8 cellular contexts compared by ENCODE assay signal in the genomic region with DNA sequence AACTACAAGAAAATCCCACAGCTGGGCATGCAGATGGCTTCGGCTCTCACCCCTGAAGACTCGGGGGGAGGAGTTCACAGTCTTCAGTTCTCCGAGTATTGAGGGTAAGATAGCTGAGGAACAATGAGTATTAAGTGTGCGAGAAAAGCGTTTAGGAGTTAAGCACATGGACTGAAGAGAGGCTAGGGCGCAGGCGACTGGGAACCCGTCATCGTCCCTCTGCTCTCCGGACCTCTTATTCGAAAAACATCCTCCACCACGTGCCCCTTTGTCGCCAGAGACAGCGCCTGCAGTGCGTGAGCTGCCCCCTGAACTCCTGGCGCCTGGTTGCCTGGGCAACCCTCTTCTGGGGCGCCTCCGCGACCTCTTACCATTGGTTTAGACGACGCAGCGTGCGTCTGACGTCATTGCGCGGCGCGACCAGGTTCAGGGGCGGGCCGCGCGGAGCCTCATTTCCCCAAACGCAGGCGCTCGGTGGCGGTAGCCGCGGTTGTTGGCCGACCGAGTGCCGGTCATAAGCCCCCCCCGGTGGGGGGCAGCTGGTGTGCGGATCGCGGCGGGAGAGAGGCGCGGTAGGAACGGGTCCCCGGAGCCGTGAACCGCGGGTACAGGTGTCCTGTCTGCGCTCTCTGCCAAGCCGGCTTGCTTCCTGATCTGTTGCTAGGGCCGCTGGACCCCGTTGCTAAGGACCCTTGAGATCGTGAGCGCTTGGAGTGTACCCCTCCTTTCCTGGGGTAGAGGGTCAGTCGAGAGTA. TPM values are rescaled to one million over a fixed set of nuclear protein-coding genes. Genes with fewer than 3 reads are reported as not detected.
DNase-seq lines count a peak whose midpoint lies in the region; ATAC-seq and TF ChIP-seq lines count a peak whose summit lies in the region.

A gene (plus strand): TSS at position 452 of the 755 bp plus-strand sequence. CDS start 4,024 bp downstream, outside the sequence.

- H3K9me3 ChIP-seq in testis = no peaks in the 10 kb centered on the region

- H3K4me3 Mint-ChIP-seq in activated naive CD8-positive, alpha-beta T cell = peak within 1 kb of the TSS; percentile 96

- CTCF ChIA-PET in GM10248 (lab: Yijun Ruan, JAX) = interaction anchor here (1.3 to 3.4 kb wide), 3 partner anchors 13 to 17 kb away, joined by 3 to 23 read pairs (median 3); no protein-coding TSS in a partner anchor

- TF ChIP-seq POLR2A in testis (IDR thresholded peaks at IDR 0.05) = no peak

- H3K27me3 ChIP-seq in testis = no peaks in the 10 kb centered on the region

- intact Hi-C loops in testis (cut with DNase I; ENCODE audit: low total_unique reads) = no loop called here

- peak; percentile 100 for ATAC-seq in HG02623 (IDR thresholded peaks at IDR 0.05; ENCODE audit: unreplicated experiment)
- ATAC-seq in omental fat pad (ENCODE audit: low FRiP score) = peak; percentile 99

- peak within 1 kb of the TSS; percentile 64 to 66 for H3K27ac ChIP-seq in testis

- peaks cover 9% of the 10 kb centered on the region for H3K4me1 ChIP-seq in testis

- H3K9me3 Mint-ChIP-seq in activated naive CD8-positive, alpha-beta T cell (ENCODE audit: low read depth) = no peaks in the 10 kb centered on the region

- H3K36me3 ChIP-seq in testis (ENCODE audit: low read depth, missing control alignments) = no peaks in the 10 kb centered on the region

- no peaks in the 10 kb centered on the region for H3K36me3 Mint-ChIP-seq in activated naive CD8-positive, alpha-beta T cell

- no peaks in the 10 kb centered on the region for H3K27me3 Mint-ChIP-seq in activated naive CD8-positive, alpha-beta T cell

- peaks cover 35% of the 10 kb centered on the region for H3K4me1 Mint-ChIP-seq in activated naive CD8-positive, alpha-beta T cell (ENCODE audit: low read depth)

- DNase-seq in GM10248 (ENCODE audit: extremely low spot score) (peak; percentile 92), NCI-H1105 (lab: John Stamatoyannopoulos, UW) (peak; percentile 90), SKM-1 treated with dmso at 0.1 percent for 144 hours (lab: John Stamatoyannopoulos, UW; ENCODE audit: unreplicated experiment) (peak; percentile 89), glomerular visceral epithelial cell (ENCODE audit: extremely low spot score) (peak; percentile 93), omental fat pad (ENCODE audit: low spot score) (peak; percentile 84), testis (peak; percentile 98)

- H3K27ac Mint-ChIP-seq in activated naive CD8-positive, alpha-beta T cell = peak within 1 kb of the TSS; percentile 94

- 0% methylated on average over 16 to 34 of the region's 60 CpGs for WGBS in testis, 2 donors

- POLR2A ChIA-PET in GM10248 (lab: Yijun Ruan, JAX) = interaction anchor here (0.6 kb wide), 1 partner anchor 280 kb away, joined by 5 read pairs; no protein-coding TSS in a partner anchor

- peak within 1 kb of the TSS; percentile 78 to 84 for H3K4me3 ChIP-seq in testis

- TF ChIP-seq CTCF in GM10248 (IDR thresholded peaks at IDR 0.05; ENCODE audit: control extremely low read depth, extremely low read depth, low read depth, missing control alignments) (no peak), omental fat pad (IDR thresholded peaks at IDR 0.05) (no peak), testis (IDR thresholded peaks at IDR 0.05) (no peak)

RNA-seq across cellular contexts. Expression of the gene that starts here (rescaled TPM):
- total RNA-seq in omental fat pad = 10 to 100 TPM; 20.3 to 26.3 (median 21.8) TPM
- 10 to 100 TPM; 53.9 to 90.8 TPM for total RNA-seq in testis
- polyA plus RNA-seq in testis (ENCODE audit: insufficient read depth, low read depth, low replicate concordance) = 109 TPM

Comparison
In these comparisons a context has a peak if more than half of its experiments do, and no peak if none do; other contexts are left out.
1. Peak in every context shown above with its lines: DNase-seq, ATAC-seq, H3K4me3 ChIP-seq and H3K27ac ChIP-seq.